13 cellular contexts compared by ENCODE assay signal in the genomic region with DNA sequence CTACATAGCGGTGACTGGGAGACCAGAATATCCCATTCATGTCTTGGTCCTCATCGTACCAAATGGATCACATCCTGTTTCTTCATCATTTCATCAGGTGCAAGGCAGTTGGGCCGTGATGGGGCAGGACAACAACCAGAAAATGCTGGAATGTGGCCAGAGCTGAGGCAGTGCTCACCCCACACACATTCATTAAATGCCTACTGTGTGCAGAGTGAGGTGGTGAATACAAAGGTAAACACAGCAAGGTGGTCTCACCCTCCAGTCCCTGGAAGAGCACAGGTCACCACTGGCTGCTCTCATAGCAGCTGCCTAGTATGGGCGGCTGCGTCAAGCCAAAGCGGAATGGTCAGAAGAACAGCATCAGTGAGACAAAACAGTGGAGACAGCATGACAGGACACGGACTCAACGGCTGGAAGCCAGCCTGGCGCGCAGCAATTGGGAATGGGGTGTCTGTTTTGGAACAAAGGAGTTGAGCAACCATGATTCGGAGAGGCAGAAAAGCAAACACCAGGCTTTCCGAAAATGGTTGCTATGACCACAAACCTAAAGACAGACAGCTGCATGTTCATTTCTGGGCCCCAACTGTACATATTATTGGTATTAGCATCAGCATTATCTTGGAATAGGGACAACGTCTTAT. TPM values are rescaled to one million over a fixed set of nuclear protein-coding genes. Genes with fewer than 3 reads are reported as not detected.
DNase-seq lines count a peak whose midpoint lies in the region; ATAC-seq and TF ChIP-seq lines count a peak whose summit lies in the region.
"Had no signal": no experiment of that assay in that cellular context is flagged by ENCODE, and none has a peak within 500 bp of the region (broad histone marks: within the 10 kb centered on the region; RNA-seq: fewer than 3 reads in every experiment).

No MANE protein-coding gene starts in this region.

- H3K27ac ChIP-seq in SK-N-MC: no peak overlapping the region
- no peak overlapping the region for H3K27ac ChIP-seq in hepatocyte
- no peak overlapping the region for H3K27ac ChIP-seq in upper lobe of right lung

- no peak overlapping the region for H3K4me3 Mint-ChIP-seq in stimulated activated naive CD8-positive, alpha-beta T cell treated with anti-CD3 and anti-CD28 coated beads, Interleukin-15, amount 100 ng/mL, for 72 hours
- H3K4me3 Mint-ChIP-seq: central memory CD8-positive, alpha-beta T cell had no signal

- H3K79me2 ChIP-seq in hepatocyte: no peaks in the 10 kb centered on the region

- no peak overlapping the region for H2AFZ ChIP-seq in hepatocyte

- H4K20me1 ChIP-seq in hepatocyte (ENCODE audit: insufficient read depth, poor library complexity, severe bottlenecking): no peaks in the 10 kb centered on the region

- H3K4me1 Mint-ChIP-seq in stimulated activated naive CD8-positive, alpha-beta T cell treated with anti-CD3 and anti-CD28 coated beads, Interleukin-15, amount 100 ng/mL, for 72 hours: no peaks in the 10 kb centered on the region
- H3K4me1 Mint-ChIP-seq: central memory CD8-positive, alpha-beta T cell had no signal

- H3K9me3 Mint-ChIP-seq in stimulated activated naive CD8-positive, alpha-beta T cell treated with anti-CD3 and anti-CD28 coated beads, Interleukin-15, amount 100 ng/mL, for 72 hours: no peaks in the 10 kb centered on the region
- H3K9me3 Mint-ChIP-seq: central memory CD8-positive, alpha-beta T cell had no signal

- H3K27me3 ChIP-seq in hepatocyte: no peaks in the 10 kb centered on the region
- no peaks in the 10 kb centered on the region for H3K27me3 ChIP-seq in upper lobe of right lung

- H3K9ac ChIP-seq in SK-N-MC (ENCODE audit: insufficient read length): peak overlapping the region; percentile 19

- intact Hi-C loops in upper lobe of right lung (cut with DNase I): no loop called here

- no peaks in the 10 kb centered on the region for H3K9me3 ChIP-seq in SK-N-MC (ENCODE audit: low read depth, low read length)
- H3K9me3 ChIP-seq in hepatocyte (ENCODE audit: low read depth): no peaks in the 10 kb centered on the region
- H3K9me3 ChIP-seq in upper lobe of right lung: no peaks in the 10 kb centered on the region

- peaks cover 31% of the 10 kb centered on the region for H3K27me3 Mint-ChIP-seq in stimulated activated naive CD8-positive, alpha-beta T cell treated with anti-CD3 and anti-CD28 coated beads, Interleukin-15, amount 100 ng/mL, for 72 hours

- H3K4me1 ChIP-seq in hepatocyte (ENCODE audit: insufficient read depth) (peaks cover 6% of the 10 kb centered on the region), upper lobe of right lung (peaks cover 5% of the 10 kb centered on the region)

- peak; percentile 49 for ATAC-seq in upper lobe of right lung
- no peak for ATAC-seq in HG03378 (IDR thresholded peaks at IDR 0.05; ENCODE audit: unreplicated experiment)
- no peak for ATAC-seq in stimulated activated naive CD8-positive, alpha-beta T cell treated with anti-CD3 and anti-CD28 coated beads, Interleukin-15, amount 100 ng/mL, for 72 hours
- ATAC-seq in GM21381 (IDR thresholded peaks at IDR 0.05; ENCODE audit: unreplicated experiment): no peak

- WGBS in hepatocyte (ENCODE audit: low lambda C conversion rate, missing lambda C conversion rate): 77% methylated on average over 13 of the region's 13 CpGs

- DNase-seq in NCI-H82 (lab: John Stamatoyannopoulos, UW): peak; percentile 36
- no peak for DNase-seq in NCI-H82 treated with DMSO at 0.1 percent for 48 hours (lab: John Stamatoyannopoulos, UW; ENCODE audit: unreplicated experiment)
- no peak for DNase-seq in SK-N-MC (ENCODE audit: low read depth, low spot score)
- DNase-seq in hepatocyte (ENCODE audit: low spot score): peak; percentile 10
- DNase-seq in upper lobe of right lung: no peak
- DNase-seq in stimulated activated naive CD8-positive, alpha-beta T cell treated with anti-CD3 and anti-CD28 coated beads, Interleukin-15, amount 100 ng/mL, for 72 hours: no peak
- DNase-seq: activated T-cell treated with anti-CD3 and anti-CD28 coated beads, Interleukin-2, amount 50 U/mL, for 1 hour; stimulated activated naive CD4-positive, alpha-beta T cell treated with Interleukin-2 at 50 U/mL for 16 hours; T1000 had no signal

- H3K4me3 ChIP-seq in SK-N-MC: no peak overlapping the region
- no peak overlapping the region for H3K4me3 ChIP-seq in hepatocyte
- H3K4me3 ChIP-seq in upper lobe of right lung: no peak overlapping the region

- H3K4me2 ChIP-seq in hepatocyte: no peak overlapping the region

- H3K27ac Mint-ChIP-seq in stimulated activated naive CD8-positive, alpha-beta T cell treated with anti-CD3 and anti-CD28 coated beads, Interleukin-15, amount 100 ng/mL, for 72 hours: no peak overlapping the region

- H3K36me3 ChIP-seq in SK-N-MC (ENCODE audit: insufficient read depth, low read length): no peaks in the 10 kb centered on the region
- H3K36me3 ChIP-seq in hepatocyte (replicated peaks; ENCODE audit: insufficient read depth, low read depth): no peaks in the 10 kb centered on the region
- no peaks in the 10 kb centered on the region for H3K36me3 ChIP-seq in upper lobe of right lung

- TF ChIP-seq CTCF in hepatocyte (IDR thresholded peaks at IDR 0.05; ENCODE audit: poor library complexity) (no peak), upper lobe of right lung (IDR thresholded peaks at IDR 0.05) (no peak)

- no peaks in the 10 kb centered on the region for H3K9me2 ChIP-seq in hepatocyte (replicated peaks; ENCODE audit: insufficient read depth)

RNA-seq across cellular contexts. Expression of a gene that starts 5.6 kb away (rescaled TPM):
- total RNA-seq in hepatocyte (3.7 and 8.1 TPM in 2 replicates), upper lobe of right lung (99.2 TPM)
- 19.7 and 28.0 TPM in 2 replicates for polyA plus RNA-seq in hepatocyte

RNA-seq across cellular contexts. Expression of a gene that starts 28.1 kb away (rescaled TPM):
- total RNA-seq in hepatocyte: not detected in 2 replicates
- polyA plus RNA-seq in hepatocyte: 0.39 TPM in 1 of 2 replicates, not detected in the other
- total RNA-seq in upper lobe of right lung: 1.0 TPM
- total RNA-seq: mononuclear cell had no signal

RNA-seq across cellular contexts. Expression of a gene that starts 35.7 kb away (rescaled TPM):
- total RNA-seq in hepatocyte (1.0 and 3.0 TPM in 2 replicates), upper lobe of right lung (15.5 TPM)
- polyA plus RNA-seq in hepatocyte: 7.1 and 8.8 TPM in 2 replicates

RNA-seq across cellular contexts. Expression of a gene that starts 35.8 kb away (rescaled TPM):
- total RNA-seq in hepatocyte (302 and 388 TPM in 2 replicates), upper lobe of right lung (325 TPM)
- polyA plus RNA-seq in hepatocyte: 150 and 181 TPM in 2 replicates

RNA-seq across cellular contexts. Expression of a gene that starts 56.4 kb away (rescaled TPM):
- total RNA-seq in hepatocyte (9.1 and 10.1 TPM in 2 replicates), upper lobe of right lung (18.5 TPM)
- 18.2 and 19.2 TPM in 2 replicates for polyA plus RNA-seq in hepatocyte

Comparison
In these comparisons a context has a peak if more than half of its experiments do, and no peak if none do; other contexts are left out.
1. DNase-seq: peak in NCI-H82 (single experiment) and hepatocyte (single experiment); none in NCI-H82 treated with DMSO at 0.1 percent for 48 hours (single experiment), SK-N-MC (single experiment), upper lobe of right lung (single experiment) and stimulated activated naive CD8-positive, alpha-beta T cell treated with anti-CD3 and anti-CD28 coated beads, Interleukin-15, amount 100 ng/mL, for 72 hours (0 of 2).
2. RNA of a gene that starts 5.6 kb away (total RNA-seq): 99.2 TPM in upper lobe of right lung (single experiment); 3.7 to 8.1 TPM in hepatocyte; every median in the first group is over 10 times any median in the second.